23 cellular contexts compared by ENCODE assay signal in genomic region chr4:139746430-139746829, GRCh38.
DNase-seq lines count a peak whose midpoint lies in the region; ATAC-seq and TF ChIP-seq lines count a peak whose summit lies in the region.
"Had no signal": no experiment of that assay in that cellular context is flagged by ENCODE, and none has a peak within 500 bp of the region (broad histone marks: within the 10 kb centered on the region; RNA-seq: fewer than 3 reads in every experiment).

No MANE protein-coding gene starts in this region.

- 17 to 23% methylated on average over 6 of the region's 6 CpGs for WGBS in ectodermal cell, 2 experiments

- no peaks in the 10 kb centered on the region for H3K27me3 Mint-ChIP-seq in neural crest cell (ENCODE audit: low read depth)
- peaks cover 4 to 9% of the 10 kb centered on the region in 2 donors for H3K27me3 Mint-ChIP-seq in natural killer cell treated with Interleukin-12 subunit alpha and Interleukin-12 subunit beta and Interleukin-15 and Interleukin-18, amount 100 ng/mL, for 72 hours
- H3K27me3 Mint-ChIP-seq: activated CD4-positive, alpha-beta T cell treated with anti-CD3 and anti-CD28 coated beads, Interleukin-2, amount 10 ng/mL, durations not matched to agents 7 days and 5 days; activated naive CD8-positive, alpha-beta T cell treated with anti-CD3 and anti-CD28 coated beads, Interleukin-2, amount 50 U/mL, for 24 hours had no signal

- H3K9me3 Mint-ChIP-seq in neural crest cell, result no peaks in the 10 kb centered on the region
- H3K9me3 Mint-ChIP-seq in natural killer cell treated with Interleukin-12 subunit alpha and Interleukin-12 subunit beta and Interleukin-15 and Interleukin-18, amount 100 ng/mL, for 72 hours, result no peaks in the 10 kb centered on the region
- H3K9me3 Mint-ChIP-seq: activated CD4-positive, alpha-beta T cell treated with anti-CD3 and anti-CD28 coated beads, Interleukin-2, amount 10 ng/mL, durations not matched to agents 7 days and 5 days; activated naive CD8-positive, alpha-beta T cell treated with anti-CD3 and anti-CD28 coated beads, Interleukin-2, amount 50 U/mL, for 24 hours; activated T-cell treated with anti-CD3 and anti-CD28 coated beads, Interleukin-2, amount 50 U/mL, for 4 hours; CD8-positive, alpha-beta T cell had no signal

- peak overlapping the region; percentile 52 for H3K27ac ChIP-seq in ectodermal cell (ENCODE audit: insufficient read depth, low read depth, low read length, poor library complexity, severe bottlenecking)
- H3K27ac ChIP-seq: heart left ventricle, ovary, PC-9, transverse colon had no signal

- no peaks in the 10 kb centered on the region for H3K27me3 ChIP-seq in ectodermal cell (ENCODE audit: control insufficient read depth, insufficient read depth, low read length, poor library complexity, severe bottlenecking)
- H3K27me3 ChIP-seq: heart left ventricle, ovary, transverse colon had no signal

- DNase-seq in ELF-1 (ENCODE audit: low read depth, low spot score), result peak; percentile 48
- DNase-seq in NCI-H524 (lab: John Stamatoyannopoulos, UW), result peak; percentile 36 to 61
- DNase-seq in neural crest cell (ENCODE audit: low read depth, low spot score), result no peak
- no peak for DNase-seq in natural killer cell treated with Interleukin-12 subunit alpha and Interleukin-12 subunit beta and Interleukin-15 and Interleukin-18, amount 100 ng/mL, for 72 hours (ENCODE audit: low spot score)
- no peak for DNase-seq in GDM1 (lab: John Stamatoyannopoulos, UW)
- DNase-seq in germinal center (ENCODE audit: low spot score), result no peak
- no peak for DNase-seq in NCI-H1105 (lab: John Stamatoyannopoulos, UW)
- DNase-seq: activated CD4-positive, alpha-beta T cell treated with anti-CD3 and anti-CD28 coated beads, Interleukin-2, amount 10 ng/mL, durations not matched to agents 7 days and 5 days; activated naive CD8-positive, alpha-beta T cell treated with anti-CD3 and anti-CD28 coated beads, Interleukin-2, amount 50 U/mL, for 24 hours; activated T-cell treated with anti-CD3 and anti-CD28 coated beads, Interleukin-2, amount 50 U/mL, for 4 hours; CD8-positive, alpha-beta T cell; effector CD8-positive, alpha-beta T cell; heart left ventricle; left cardiac atrium; NCI-H2081 treated with DMSO at 0.1 percent for 48 hours; NCI-H510A; ovary; PC-9; Right ventricle myocardium superior; stimulated activated CD4-positive, alpha-beta T cell treated with anti-CD3 and anti-CD28 coated beads, Interleukin-2, amount 100 ng/mL, for 24 hours; transverse colon had no signal

- peak overlapping the region; percentile 29 for H3K4me3 Mint-ChIP-seq in neural crest cell
- no peak overlapping the region for H3K4me3 Mint-ChIP-seq in natural killer cell treated with Interleukin-12 subunit alpha and Interleukin-12 subunit beta and Interleukin-15 and Interleukin-18, amount 100 ng/mL, for 72 hours
- H3K4me3 Mint-ChIP-seq: activated CD4-positive, alpha-beta T cell treated with anti-CD3 and anti-CD28 coated beads, Interleukin-2, amount 10 ng/mL, durations not matched to agents 7 days and 5 days; activated naive CD8-positive, alpha-beta T cell treated with anti-CD3 and anti-CD28 coated beads, Interleukin-2, amount 50 U/mL, for 24 hours; activated T-cell treated with anti-CD3 and anti-CD28 coated beads, Interleukin-2, amount 50 U/mL, for 4 hours; B cell; CD8-positive, alpha-beta T cell had no signal

- no peak for TF ChIP-seq CTCF in neural crest cell (conservative IDR thresholded peaks at IDR 0.05)

- H3K27ac Mint-ChIP-seq in neural crest cell (ENCODE audit: unreplicated experiment), result peak overlapping the region; percentile 4
- H3K27ac Mint-ChIP-seq in natural killer cell treated with Interleukin-12 subunit alpha and Interleukin-12 subunit beta and Interleukin-15 and Interleukin-18, amount 100 ng/mL, for 72 hours, result no peak overlapping the region
- H3K27ac Mint-ChIP-seq: activated CD4-positive, alpha-beta T cell treated with anti-CD3 and anti-CD28 coated beads, Interleukin-2, amount 10 ng/mL, durations not matched to agents 7 days and 5 days; activated naive CD8-positive, alpha-beta T cell treated with anti-CD3 and anti-CD28 coated beads, Interleukin-2, amount 50 U/mL, for 24 hours; B cell; CD8-positive, alpha-beta T cell had no signal

- H3K9me3 ChIP-seq in ectodermal cell (ENCODE audit: control insufficient read depth, low read length), result no peaks in the 10 kb centered on the region
- H3K9me3 ChIP-seq: heart left ventricle, ovary, transverse colon had no signal

- peaks cover 24% of the 10 kb centered on the region for H3K4me1 ChIP-seq in ectodermal cell (ENCODE audit: control insufficient read depth, insufficient read depth, low read length)
- H3K4me1 ChIP-seq: transverse colon had no signal

- H3K36me3 Mint-ChIP-seq in neural crest cell (ENCODE audit: low read depth), result peaks cover 3% of the 10 kb centered on the region
- H3K36me3 Mint-ChIP-seq in natural killer cell treated with Interleukin-12 subunit alpha and Interleukin-12 subunit beta and Interleukin-15 and Interleukin-18, amount 100 ng/mL, for 72 hours, result no peaks in the 10 kb centered on the region
- H3K36me3 Mint-ChIP-seq: CD8-positive, alpha-beta T cell had no signal

- H3K4me3 ChIP-seq in ectodermal cell (ENCODE audit: insufficient read depth, low read depth, low read length), result no peak overlapping the region
- H3K4me3 ChIP-seq: heart left ventricle, ovary, PC-9, transverse colon had no signal

- no peak for ATAC-seq in natural killer cell treated with Interleukin-12 subunit alpha and Interleukin-12 subunit beta and Interleukin-15 and Interleukin-18, amount 100 ng/mL, for 72 hours
- ATAC-seq: activated naive CD8-positive, alpha-beta T cell treated with anti-CD3 and anti-CD28 coated beads, Interleukin-2, amount 50 U/mL, for 24 hours; activated T-cell treated with anti-CD3 and anti-CD28 coated beads, Interleukin-2, amount 50 U/mL, for 4 hours; CD8-positive, alpha-beta T cell; heart left ventricle; left cardiac atrium had no signal

- H3K36me3 ChIP-seq in ectodermal cell (ENCODE audit: control insufficient read depth, insufficient read depth, low read length), result no peaks in the 10 kb centered on the region
- H3K36me3 ChIP-seq: heart left ventricle, ovary, transverse colon had no signal

- peaks cover 67% of the 10 kb centered on the region for H3K4me1 Mint-ChIP-seq in neural crest cell
- peaks cover 3 to 5% of the 10 kb centered on the region in 2 donors for H3K4me1 Mint-ChIP-seq in natural killer cell treated with Interleukin-12 subunit alpha and Interleukin-12 subunit beta and Interleukin-15 and Interleukin-18, amount 100 ng/mL, for 72 hours (ENCODE audit: low read depth in 2 of 2)
- H3K4me1 Mint-ChIP-seq: B cell had no signal

Comparison
In these comparisons a context has a peak if more than half of its experiments do, and no peak if none do; other contexts are left out.
1. DNase-seq: peak in ELF-1 (single experiment) and NCI-H524 (2 of 2); none in neural crest cell (single experiment), natural killer cell treated with Interleukin-12 subunit alpha and Interleukin-12 subunit beta and Interleukin-15 and Interleukin-18, amount 100 ng/mL, for 72 hours (single experiment), GDM1 (single experiment), germinal center (single experiment) and NCI-H1105 (single experiment).